In genomic region chr9:35510745-35511428, GRCh38 we compare ENCODE assay signal across 1 cellular context.
TF ChIP-seq lines count a peak whose summit lies in the region.

No MANE protein-coding gene starts in this region.

TF ChIP-seq in endothelial cell of umbilical vein, 7 proteins besides CTCF, POLR2A, EP300 and RAD21 (continued from another document):
- no peak for TF ChIP-seq MYC (IDR thresholded peaks at IDR 0.05; ENCODE audit: low read depth, low read length)
